Comparison of ENCODE assay signal across 8 cellular contexts in the genomic region with DNA sequence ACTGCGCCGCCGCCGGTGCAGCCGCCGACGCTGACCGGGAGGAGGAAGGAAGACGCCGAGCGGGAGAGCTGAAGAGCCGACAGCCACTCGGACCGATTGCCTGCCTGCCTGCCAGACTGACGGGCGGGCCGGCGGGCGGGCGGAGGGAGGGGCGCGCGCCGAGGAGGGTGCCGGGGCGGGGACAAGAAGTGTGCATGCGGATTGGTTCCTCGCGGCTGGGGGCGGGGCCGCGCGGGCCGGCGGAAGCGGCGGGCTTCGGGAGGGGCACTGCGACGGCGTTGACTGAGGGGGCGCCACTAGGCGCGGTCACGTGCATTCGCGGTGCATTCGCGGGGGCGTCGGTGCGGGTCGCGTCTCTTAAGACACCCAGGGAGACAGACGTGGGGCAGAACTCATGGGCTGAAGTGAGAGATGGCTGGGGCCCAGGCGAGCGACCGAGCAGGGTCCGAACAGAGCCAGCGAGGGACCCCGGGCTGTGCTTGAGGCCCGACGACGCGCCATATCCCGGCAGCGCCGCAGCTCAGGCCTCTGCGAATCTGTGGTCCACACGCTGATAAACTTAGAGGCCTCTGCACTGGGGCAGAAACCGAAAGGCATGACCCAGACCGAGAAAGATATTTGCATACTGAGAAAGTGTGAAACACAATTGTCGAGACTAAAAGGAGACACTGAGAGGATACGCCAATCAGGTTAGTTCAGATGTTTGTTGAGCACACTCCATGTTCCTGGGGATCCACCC. TPM values are rescaled to one million over a fixed set of nuclear protein-coding genes. Genes with fewer than 3 reads are reported as not detected.
DNase-seq lines count a peak whose midpoint lies in the region; TF ChIP-seq lines count a peak whose summit lies in the region.

A gene (minus strand): TSS at position 118 of the 739 bp plus-strand sequence. CDS start 205 bp downstream, outside the sequence.

- peak within 1 kb of the TSS; percentile 66 for H3K27ac ChIP-seq in GM23248
- H3K27ac ChIP-seq in neural progenitor cell, result no peak within 1 kb of the TSS

- peak within 1 kb of the TSS; percentile 90 for H2AFZ ChIP-seq in GM23248
- H2AFZ ChIP-seq in neural progenitor cell (replicated peaks), result peak within 1 kb of the TSS; percentile 96

- H3K4me1 ChIP-seq in GM23248 (ENCODE audit: insufficient read depth) (peaks cover 13% of the 10 kb centered on the region), neural progenitor cell (peaks cover 31% of the 10 kb centered on the region)

- no peaks in the 10 kb centered on the region for H3K9me2 ChIP-seq in GM23248 (ENCODE audit: insufficient read depth)

- H3K36me3 Mint-ChIP-seq in neural progenitor cell, result peaks cover 9% of the 10 kb centered on the region

- TF ChIP-seq CTCF in fibroblast of villous mesenchyme (IDR thresholded peaks at IDR 0.05; ENCODE audit: insufficient read depth, low read depth, low read length), result peak; percentile 17
- TF ChIP-seq CTCF in neural progenitor cell (IDR thresholded peaks at IDR 0.05), result peak; percentile 53

- H3K4me3 ChIP-seq in GM23248 (peak within 1 kb of the TSS; percentile 81), fibroblast of villous mesenchyme (ENCODE audit: low read depth, low read length) (peak within 1 kb of the TSS; percentile 93), neural progenitor cell (peak within 1 kb of the TSS; percentile 98)

- H4K20me1 ChIP-seq in GM23248 (ENCODE audit: insufficient read depth) (peaks cover 13% of the 10 kb centered on the region; the same call in 1 of the 2 replicates), neural progenitor cell (ENCODE audit: low read depth) (peaks cover 43% of the 10 kb centered on the region)

- H3K27ac Mint-ChIP-seq in neural progenitor cell, result peak within 1 kb of the TSS; percentile 88

- H3K27me3 Mint-ChIP-seq in neural progenitor cell (ENCODE audit: insufficient read depth, low read depth), result peaks cover 3% of the 10 kb centered on the region

- H3K27me3 ChIP-seq in GM23248 (replicated peaks; ENCODE audit: insufficient read depth) (no peaks in the 10 kb centered on the region), neural progenitor cell (no peaks in the 10 kb centered on the region)

- no peaks in the 10 kb centered on the region for H3K9me3 Mint-ChIP-seq in neural progenitor cell

- peak; percentile 79 for TF ChIP-seq POLR2A in Raji (IDR thresholded peaks at IDR 0.05; ENCODE audit: insufficient read depth, low read depth, low read length)

- H3K79me2 ChIP-seq in GM23248 (ENCODE audit: insufficient read depth) (peaks cover 48% of the 10 kb centered on the region), neural progenitor cell (ENCODE audit: low read depth) (peaks cover 44% of the 10 kb centered on the region)

- H3K4me2 ChIP-seq in GM23248 (ENCODE audit: unreplicated experiment) (peak within 1 kb of the TSS; percentile 96), neural progenitor cell (peak within 1 kb of the TSS; percentile 97)

- H3K9me3 ChIP-seq in GM23248 (ENCODE audit: low read depth) (no peaks in the 10 kb centered on the region), neural progenitor cell (ENCODE audit: low read depth) (no peaks in the 10 kb centered on the region)

- peak within 1 kb of the TSS; percentile 100 for H3K4me3 Mint-ChIP-seq in neural progenitor cell

- in situ Hi-C loops in GM23248 (cut with MboI), result no loop called here

- peaks cover 35% of the 10 kb centered on the region for H3K4me1 Mint-ChIP-seq in neural progenitor cell

- H3K36me3 ChIP-seq in GM23248 (ENCODE audit: low read depth) (no peaks in the 10 kb centered on the region), neural progenitor cell (no peaks in the 10 kb centered on the region)

- H3K9ac ChIP-seq in GM23248 (peak within 1 kb of the TSS; percentile 94), neural progenitor cell (peak within 1 kb of the TSS; percentile 55)

- 1 to 2% methylated on average over 42 to 70 of the region's 74 CpGs for WGBS in GM23248 (ENCODE audit: low coverage in 1 of 2, low lambda C conversion rate in 2 of 2, missing lambda C conversion rate in 2 of 2), 2 experiments

- peak; percentile 91 for DNase-seq in EL
- peak; percentile 95 for DNase-seq in GM23248
- peak; percentile 88 to 92 for DNase-seq in Kasumi-1 (lab: John Stamatoyannopoulos, UW)
- peak; percentile 94 for DNase-seq in activated gamma-delta T cell (lab: John Stamatoyannopoulos, UW)
- peak; percentile 87 for DNase-seq in fibroblast of villous mesenchyme (ENCODE audit: low read depth)
- DNase-seq in neural progenitor cell (ENCODE audit: low spot score), result peak; percentile 94
- DNase-seq in stromal cell of bone marrow (ENCODE audit: low read depth), result peak; percentile 76

- H3F3A ChIP-seq in GM23248 (ENCODE audit: insufficient read depth) (peaks cover 18% of the 10 kb centered on the region), neural progenitor cell (ENCODE audit: low read depth) (peaks cover 14% of the 10 kb centered on the region)

RNA-seq across cellular contexts. Expression of the gene that starts here (rescaled TPM):
- 70.2 and 72.3 TPM in 2 replicates for total RNA-seq in GM23248 (2014; rRNA removed; shearing (Covaris generic))
- polyA plus RNA-seq in GM23248 (2016; fragmentation: Nextera tagmentation; extraction: Ambion mirVana), result 76.0 and 83.6 TPM in 2 replicates
- 38.7 and 51.8 TPM in 2 replicates for total RNA-seq in fibroblast of villous mesenchyme
- 44.7 and 61.4 TPM in 2 replicates for total RNA-seq in neural progenitor cell (ENCODE audit: low replicate concordance)
